In genomic region chr11:124863137-124863825, GRCh38 we compare ENCODE assay signal across 10 cellular contexts. TPM values are rescaled to one million over a fixed set of nuclear protein-coding genes. Genes with fewer than 3 reads are reported as not detected.
DNase-seq lines count a peak whose midpoint lies in the region; TF ChIP-seq lines count a peak whose summit lies in the region.
"Had no signal": no experiment of that assay in that cellular context is flagged by ENCODE, and none has a peak within 500 bp of the region (broad histone marks: within the 10 kb centered on the region; RNA-seq: fewer than 3 reads in every experiment).

No MANE protein-coding gene starts in this region.

- no peak overlapping the region for H2BK5ac ChIP-seq in mesendoderm (ENCODE audit: low read length)

- TF ChIP-seq CTCF in RWPE1 (conservative IDR thresholded peaks at IDR 0.05; ENCODE audit: low read depth), result no peak

- peak; percentile 43 for DNase-seq in 8988T
- DNase-seq in LHCN-M2 (ENCODE audit: low read depth), result peak; percentile 44
- DNase-seq in mesendoderm, result peak; percentile 19
- DNase-seq in RWPE1 (ENCODE audit: low spot score), result no peak
- no peak for DNase-seq in HEK293T (ENCODE audit: extremely low spot score)
- no peak for DNase-seq in activated CD4-positive, CD25-positive, alpha-beta regulatory T cell (lab: John Stamatoyannopoulos, UW)
- DNase-seq in HPDE6-E6E7 (ENCODE audit: extremely low spot score), result no peak

- no peak overlapping the region for H3K9ac ChIP-seq in mesendoderm (ENCODE audit: low read length)

- H3K79me1 ChIP-seq in mesendoderm (ENCODE audit: low read length), result no peaks in the 10 kb centered on the region

- no peak overlapping the region for H3K56ac ChIP-seq in mesendoderm (ENCODE audit: low read length)

- H3K4me3 ChIP-seq in ectodermal cell (ENCODE audit: insufficient read depth, low read depth, low read length), result peak overlapping the region; percentile 24
- H3K4me3 ChIP-seq in mesendoderm (ENCODE audit: low read length), result no peak overlapping the region
- H3K4me3 ChIP-seq: SJSA1 had no signal

- 3 to 4% methylated on average over 31 of the region's 31 CpGs for WGBS in ectodermal cell, 2 experiments
- WGBS in mesendoderm (ENCODE audit: extremely low coverage, insufficient coverage, low lambda C conversion rate), result no CpG with 5 or more reads among the region's 31 CpGs

- H3K4me1 ChIP-seq in ectodermal cell (ENCODE audit: control insufficient read depth, insufficient read depth, low read length), result peaks cover 52% of the 10 kb centered on the region
- H3K4me1 ChIP-seq in mesendoderm (ENCODE audit: control insufficient read depth, low read depth, low read length), result no peaks in the 10 kb centered on the region
- H3K4me1 ChIP-seq: SJSA1 had no signal

- CTCF ChIA-PET in RWPE1 (lab: Yijun Ruan, JAX), result no interaction called here
- CTCF ChIA-PET in HEK293T (lab: Yijun Ruan, JAX), result no interaction called here

- no peak overlapping the region for H4K5ac ChIP-seq in mesendoderm (ENCODE audit: low read length)

- H3K27ac ChIP-seq in ectodermal cell (ENCODE audit: insufficient read depth, low read depth, low read length, poor library complexity, severe bottlenecking) (no peak overlapping the region), mesendoderm (ENCODE audit: low read depth, low read length) (no peak overlapping the region), RWPE1 (no peak overlapping the region)
- H3K27ac ChIP-seq: SJSA1 had no signal

- no peak overlapping the region for H3K4me2 ChIP-seq in mesendoderm (ENCODE audit: low read length)

- no peaks in the 10 kb centered on the region for H3K79me2 ChIP-seq in mesendoderm (ENCODE audit: control insufficient read depth, insufficient read depth, low read length)

- H3K27me3 ChIP-seq in ectodermal cell (ENCODE audit: control insufficient read depth, insufficient read depth, low read length, poor library complexity, severe bottlenecking) (peaks cover 67% of the 10 kb centered on the region), mesendoderm (ENCODE audit: insufficient read depth, low read length, poor library complexity) (peaks cover 68% of the 10 kb centered on the region)

- no peak overlapping the region for H2AK5ac ChIP-seq in mesendoderm (ENCODE audit: low read length)

- H3K18ac ChIP-seq in mesendoderm (ENCODE audit: low read length), result no peak overlapping the region

- POLR2A ChIA-PET in RWPE1 (lab: Yijun Ruan, JAX; ENCODE audit: low non-redundant PET) (no interaction called here), HEK293T (lab: Yijun Ruan, JAX) (no interaction called here)

- no peak overlapping the region for H3K4ac ChIP-seq in mesendoderm (ENCODE audit: low read depth, low read length)

- no peaks in the 10 kb centered on the region for H3K36me3 ChIP-seq in ectodermal cell (ENCODE audit: control insufficient read depth, insufficient read depth, low read length)
- no peaks in the 10 kb centered on the region for H3K36me3 ChIP-seq in mesendoderm (ENCODE audit: control insufficient read depth, insufficient read depth, low read length)
- H3K36me3 ChIP-seq: SJSA1 had no signal

- H2BK15ac ChIP-seq in mesendoderm (replicated peaks; ENCODE audit: low read depth), result no peak overlapping the region

- no peak overlapping the region for H3K23ac ChIP-seq in mesendoderm (ENCODE audit: low read length)

- no peak overlapping the region for H2BK120ac ChIP-seq in mesendoderm (ENCODE audit: low read depth, low read length)

- H4K8ac ChIP-seq in mesendoderm (ENCODE audit: low read depth, low read length), result no peak overlapping the region

- no peaks in the 10 kb centered on the region for H3K9me3 ChIP-seq in ectodermal cell (ENCODE audit: control insufficient read depth, low read length)
- H3K9me3 ChIP-seq: SJSA1 had no signal

TF ChIP-seq in HEK293T, 16 proteins besides CTCF, POLR2A, EP300 and RAD21:
- TF ChIP-seq FOXM1 (IDR thresholded peaks at IDR 0.05; ENCODE audit: borderline replicate concordance) (no peak), TARDBP (IDR thresholded peaks at IDR 0.05) (no peak), HDGF (IDR thresholded peaks at IDR 0.05; ENCODE audit: borderline replicate concordance) (no peak), FOXA1 (IDR thresholded peaks at IDR 0.05) (no peak), SP1 (IDR thresholded peaks at IDR 0.05) (no peak), LEF1 (IDR thresholded peaks at IDR 0.05; ENCODE audit: borderline replicate concordance) (no peak), ELF4 (IDR thresholded peaks at IDR 0.05) (no peak), ARNT (IDR thresholded peaks at IDR 0.05) (no peak), PKNOX1 (IDR thresholded peaks at IDR 0.05) (no peak), BHLHE40 (IDR thresholded peaks at IDR 0.05; ENCODE audit: borderline replicate concordance) (no peak), NFRKB (IDR thresholded peaks at IDR 0.05) (no peak), SUZ12 (IDR thresholded peaks at IDR 0.05) (no peak), CTBP1 (IDR thresholded peaks at IDR 0.05; ENCODE audit: borderline replicate concordance) (no peak), L3MBTL2 (conservative IDR thresholded peaks at IDR 0.05) (no peak), FOXK2 (IDR thresholded peaks at IDR 0.05) (no peak), ZNF384 (IDR thresholded peaks at IDR 0.05) (no peak)

RNA-seq across cellular contexts. Expression of gene ROBO3, which starts 2.0 kb away (rescaled TPM):
- total RNA-seq in LHCN-M2 (2014; rRNA removed), result 11.9 and 18.5 TPM in 2 replicates
- 10.6 TPM for polyA plus RNA-seq in LHCN-M2 (2012)
- 65.7 TPM for polyA plus RNA-seq in ectodermal cell (2013, experiment 1 of 4)
- polyA plus RNA-seq in ectodermal cell (2013, experiment 2 of 4), result 60.0 TPM
- 57.7 TPM for polyA plus RNA-seq in ectodermal cell (2013, experiment 3 of 4)
- 68.4 TPM for polyA plus RNA-seq in ectodermal cell (2013, experiment 4 of 4)
- 7.8 TPM for polyA plus RNA-seq in mesendoderm (2013, experiment 1 of 2)
- 7.7 TPM for polyA plus RNA-seq in mesendoderm (2013, experiment 2 of 2)

RNA-seq across cellular contexts. Expression of gene ROBO4, which starts 34.4 kb away (rescaled TPM):
- 23.4 and 26.9 TPM in 2 replicates for total RNA-seq in LHCN-M2 (2014; rRNA removed)
- 13.4 TPM for polyA plus RNA-seq in LHCN-M2 (2012)
- not detected for polyA plus RNA-seq in ectodermal cell (2013, experiment 1 of 4)
- polyA plus RNA-seq in ectodermal cell (2013, experiment 2 of 4), result 0.20 TPM
- polyA plus RNA-seq in ectodermal cell (2013, experiment 3 of 4), result not detected
- polyA plus RNA-seq in ectodermal cell (2013, experiment 4 of 4), result not detected
- polyA plus RNA-seq in mesendoderm (2013, experiment 1 of 2), result not detected
- polyA plus RNA-seq in mesendoderm (2013, experiment 2 of 2), result not detected
- total RNA-seq: bronchial epithelial cell had no signal

RNA-seq across cellular contexts. Expression of gene HEPN1, which starts 55.8 kb away (rescaled TPM):
- not detected in 2 replicates for total RNA-seq in LHCN-M2 (2014; rRNA removed)
- not detected for polyA plus RNA-seq in LHCN-M2 (2012)
- polyA plus RNA-seq in ectodermal cell (2013, experiment 1 of 4), result not detected
- polyA plus RNA-seq in ectodermal cell (2013, experiment 2 of 4), result not detected
- not detected for polyA plus RNA-seq in ectodermal cell (2013, experiment 3 of 4)
- polyA plus RNA-seq in ectodermal cell (2013, experiment 4 of 4), result not detected
- polyA plus RNA-seq in mesendoderm (2013, experiment 1 of 2), result not detected
- polyA plus RNA-seq in mesendoderm (2013, experiment 2 of 2), result not detected
- total RNA-seq: bronchial epithelial cell, SJSA1 had no signal

Comparison
In these comparisons a context has a peak if more than half of its experiments do, and no peak if none do; other contexts are left out.
1. DNase-seq: peak in 8988T (single experiment), LHCN-M2 (single experiment) and mesendoderm (single experiment); none in RWPE1 (single experiment), HEK293T (single experiment), activated CD4-positive, CD25-positive, alpha-beta regulatory T cell (0 of 4) and HPDE6-E6E7 (single experiment).